8 cellular contexts compared by ENCODE assay signal in genomic region chr16:49921791-49922456, GRCh38.
DNase-seq lines count a peak whose midpoint lies in the region; ATAC-seq, FAIRE-seq and TF ChIP-seq lines count a peak whose summit lies in the region.

No MANE protein-coding gene starts in this region.

- H3K4me1 ChIP-seq in pancreas = no peaks in the 10 kb centered on the region

- POLR2A ChIA-PET in AG04450 (lab: Yijun Ruan, JAX) = no interaction called here

- no peak overlapping the region for H3K4me3 ChIP-seq in AG04450 (ENCODE audit: low read depth, low read length)
- no peak overlapping the region for H3K4me3 ChIP-seq in pancreas

- no peak overlapping the region for H3K27ac ChIP-seq in AG04450 (ENCODE audit: low read depth, low read length)
- H3K27ac ChIP-seq in pancreas = no peak overlapping the region

- intact Hi-C loops in pancreas (cut with DNase I) = loop anchor here in 1 of 3 donors (5.0 to 10.0 kb wide), 2 partner anchors 427 to 515 kb away; no protein-coding TSS in a partner anchor

- H3K9me3 ChIP-seq in AG04450 (ENCODE audit: control insufficient read depth, insufficient read depth, low read length) (no peaks in the 10 kb centered on the region), pancreas (no peaks in the 10 kb centered on the region)

- no peaks in the 10 kb centered on the region for H3K36me3 ChIP-seq in pancreas

- FAIRE-seq in pancreas (lab: Jason Lieb, UNC) = no peak

- CTCF ChIA-PET in AG04450 (lab: Charles Lee) = interaction anchor here (1.1 to 1.3 kb wide), 2 partner anchors 510 to 514 kb away, joined by 3 to 5 read pairs; no protein-coding TSS in a partner anchor

- DNase-seq in AG04450 (ENCODE audit: low read depth, low spot score) = no peak
- DNase-seq in GM19238 (ENCODE audit: insufficient read length, low spot score) = peak; percentile 41
- DNase-seq in NCI-H524 (lab: John Stamatoyannopoulos, UW) = peak; percentile 63 to 85
- DNase-seq in activated T-cell treated with anti-CD3 and anti-CD28 coated beads, Interleukin-2, amount 50 U/mL, for 48 hours = peak; percentile 56 to 58
- peak; percentile 3 for DNase-seq in globus pallidus (ENCODE audit: low spot score)
- peak; percentile 48 to 77 (median 66) for DNase-seq in pancreas
- DNase-seq in activated CD4-positive, CD25-positive, alpha-beta regulatory T cell (lab: John Stamatoyannopoulos, UW) = no peak

- 28 to 31% methylated on average over 6 of the region's 6 CpGs for WGBS in pancreas, 2 donors

- TF ChIP-seq CTCF in AG04450 (IDR thresholded peaks at IDR 0.05; ENCODE audit: low read depth, low read length) = peak; percentile 51
- peak; percentile 32 to 54 (median 50) for TF ChIP-seq CTCF in pancreas (IDR thresholded peaks at IDR 0.05)

- H3K27me3 ChIP-seq in AG04450 (ENCODE audit: control insufficient read depth, insufficient read depth, low read length) = no peaks in the 10 kb centered on the region
- H3K27me3 ChIP-seq in pancreas = peaks cover 0 to 4% (median 0%) of the 10 kb centered on the region in 4 donors

- peak; percentile 69 to 95 (median 92) for ATAC-seq in pancreas
- ATAC-seq in HG02884 (IDR thresholded peaks at IDR 0.05; ENCODE audit: unreplicated experiment) = no peak

Comparison
In these comparisons a context has a peak if more than half of its experiments do, and no peak if none do; other contexts are left out.
1. DNase-seq: peak in GM19238 (single experiment), NCI-H524 (2 of 2), activated T-cell treated with anti-CD3 and anti-CD28 coated beads, Interleukin-2, amount 50 U/mL, for 48 hours (2 of 2), globus pallidus (single experiment) and pancreas (6 of 6); none in AG04450 (single experiment) and activated CD4-positive, CD25-positive, alpha-beta regulatory T cell (0 of 4).